ENCODE assay signal across 16 cellular contexts in the genomic region with DNA sequence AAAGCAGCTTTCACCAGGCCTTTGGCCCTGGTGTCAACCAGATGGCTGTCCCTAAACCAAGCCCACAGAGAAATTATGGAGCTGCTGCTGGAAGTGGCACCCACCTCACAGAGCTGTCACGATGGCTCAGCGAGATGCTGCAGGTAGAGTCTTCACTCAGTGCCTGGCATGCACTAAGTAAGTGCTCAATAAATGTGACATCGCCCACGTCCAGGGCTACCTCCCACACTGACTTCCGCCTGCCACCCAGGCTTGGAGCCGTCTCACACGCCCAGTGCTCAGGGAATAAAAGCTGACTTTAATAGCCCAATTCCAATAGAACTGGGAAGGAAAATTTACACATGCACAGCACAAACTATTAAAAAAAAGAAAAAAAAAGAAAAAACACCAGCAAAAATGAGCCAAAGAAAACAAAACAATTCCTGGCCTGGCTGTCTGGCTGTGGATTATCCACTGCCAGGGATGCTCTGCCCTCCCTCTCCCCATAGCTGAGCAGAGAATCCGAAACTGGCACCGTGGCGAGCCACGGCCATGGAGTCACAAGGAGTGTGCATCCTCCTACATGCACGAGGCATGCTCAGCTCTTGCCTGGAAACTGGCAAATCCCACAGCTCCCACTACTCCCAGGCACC.
DNase-seq lines count a peak whose midpoint lies in the region; ATAC-seq and TF ChIP-seq lines count a peak whose summit lies in the region.
"Had no signal": no experiment of that assay in that cellular context is flagged by ENCODE, and none has a peak within 500 bp of the region (broad histone marks: within the 10 kb centered on the region; RNA-seq: fewer than 3 reads in every experiment).

No MANE protein-coding gene starts in this region.

- peaks cover 29% of the 10 kb centered on the region for H3K27me3 ChIP-seq in left ventricle myocardium inferior (ENCODE audit: low read depth)
- no peaks in the 10 kb centered on the region for H3K27me3 ChIP-seq in hepatocyte
- H3K27me3 ChIP-seq: BLaER1 had no signal

- H4K20me1 ChIP-seq in hepatocyte (ENCODE audit: insufficient read depth, poor library complexity, severe bottlenecking): no peaks in the 10 kb centered on the region
- H4K20me1 ChIP-seq: BLaER1 had no signal

- H3K4me3 ChIP-seq in left ventricle myocardium inferior (no peak overlapping the region), hepatocyte (no peak overlapping the region)
- H3K4me3 ChIP-seq: BLaER1 had no signal

- H3K4me1 ChIP-seq in left ventricle myocardium inferior: peaks cover 8% of the 10 kb centered on the region
- peaks cover 28% of the 10 kb centered on the region for H3K4me1 ChIP-seq in hepatocyte (ENCODE audit: insufficient read depth)
- H3K4me1 ChIP-seq: Caco-2 had no signal

- H3K27ac ChIP-seq in left ventricle myocardium inferior (replicated peaks) (no peak overlapping the region), hepatocyte (peak overlapping the region; percentile 86)
- H3K27ac ChIP-seq: 22Rv1, BLaER1 had no signal

- no peaks in the 10 kb centered on the region for H3K79me2 ChIP-seq in hepatocyte

- intact Hi-C loops in left cardiac atrium (cut with DNase I): no loop called here
- intact Hi-C loops in left ventricle myocardium inferior (cut with micrococcal nuclease): no loop called here

- H2AFZ ChIP-seq in hepatocyte: no peak overlapping the region

- no peak for DNase-seq in left cardiac atrium
- no peak for DNase-seq in left ventricle myocardium inferior
- no peak for DNase-seq in hepatocyte (ENCODE audit: low spot score)
- peak; percentile 53 for DNase-seq in putamen (ENCODE audit: low spot score)
- DNase-seq in activated effector memory CD4-positive, alpha-beta T cell treated with anti-CD3 and anti-CD28 coated beads, Interleukin-2, amount 50 U/mL, for 16 hours: no peak
- no peak for DNase-seq in DMS 273 treated with DMSO at 0.1 percent for 48 hours (lab: John Stamatoyannopoulos, UW)
- DNase-seq: AML-193; Caco-2; CD8-positive, alpha-beta memory T cell; DMS53; GF-D8 had no signal

- no peaks in the 10 kb centered on the region for H3K9me2 ChIP-seq in hepatocyte (replicated peaks; ENCODE audit: insufficient read depth)

- H3K4me2 ChIP-seq in hepatocyte: no peak overlapping the region
- H3K4me2 ChIP-seq: BLaER1 had no signal

- no peak for TF ChIP-seq CTCF in left ventricle myocardium inferior (IDR thresholded peaks at IDR 0.05; ENCODE audit: borderline replicate concordance)
- no peak for TF ChIP-seq CTCF in hepatocyte (IDR thresholded peaks at IDR 0.05; ENCODE audit: poor library complexity)

- ATAC-seq in left cardiac atrium: peak; percentile 13 to 31
- no peak for ATAC-seq in GM18861 (IDR thresholded peaks at IDR 0.05; ENCODE audit: unreplicated experiment)
- no peak for ATAC-seq in HG02981 (IDR thresholded peaks at IDR 0.05; ENCODE audit: unreplicated experiment)
- ATAC-seq: HCT116 had no signal

- H3K9me3 ChIP-seq in left ventricle myocardium inferior (replicated peaks): no peaks in the 10 kb centered on the region
- H3K9me3 ChIP-seq in hepatocyte (ENCODE audit: low read depth): no peaks in the 10 kb centered on the region

- no peaks in the 10 kb centered on the region for H3K36me3 ChIP-seq in left ventricle myocardium inferior
- no peaks in the 10 kb centered on the region for H3K36me3 ChIP-seq in hepatocyte (replicated peaks; ENCODE audit: insufficient read depth, low read depth)

- WGBS in hepatocyte (ENCODE audit: low lambda C conversion rate, missing lambda C conversion rate): 92% methylated on average over 12 of the region's 12 CpGs

Comparison
In these comparisons a context has a peak if more than half of its experiments do, and no peak if none do; other contexts are left out.
1. ATAC-seq: peak in left cardiac atrium (2 of 2); none in GM18861 (single experiment) and HG02981 (single experiment).